ENCODE assay signal across 8 cellular contexts in the genomic region with DNA sequence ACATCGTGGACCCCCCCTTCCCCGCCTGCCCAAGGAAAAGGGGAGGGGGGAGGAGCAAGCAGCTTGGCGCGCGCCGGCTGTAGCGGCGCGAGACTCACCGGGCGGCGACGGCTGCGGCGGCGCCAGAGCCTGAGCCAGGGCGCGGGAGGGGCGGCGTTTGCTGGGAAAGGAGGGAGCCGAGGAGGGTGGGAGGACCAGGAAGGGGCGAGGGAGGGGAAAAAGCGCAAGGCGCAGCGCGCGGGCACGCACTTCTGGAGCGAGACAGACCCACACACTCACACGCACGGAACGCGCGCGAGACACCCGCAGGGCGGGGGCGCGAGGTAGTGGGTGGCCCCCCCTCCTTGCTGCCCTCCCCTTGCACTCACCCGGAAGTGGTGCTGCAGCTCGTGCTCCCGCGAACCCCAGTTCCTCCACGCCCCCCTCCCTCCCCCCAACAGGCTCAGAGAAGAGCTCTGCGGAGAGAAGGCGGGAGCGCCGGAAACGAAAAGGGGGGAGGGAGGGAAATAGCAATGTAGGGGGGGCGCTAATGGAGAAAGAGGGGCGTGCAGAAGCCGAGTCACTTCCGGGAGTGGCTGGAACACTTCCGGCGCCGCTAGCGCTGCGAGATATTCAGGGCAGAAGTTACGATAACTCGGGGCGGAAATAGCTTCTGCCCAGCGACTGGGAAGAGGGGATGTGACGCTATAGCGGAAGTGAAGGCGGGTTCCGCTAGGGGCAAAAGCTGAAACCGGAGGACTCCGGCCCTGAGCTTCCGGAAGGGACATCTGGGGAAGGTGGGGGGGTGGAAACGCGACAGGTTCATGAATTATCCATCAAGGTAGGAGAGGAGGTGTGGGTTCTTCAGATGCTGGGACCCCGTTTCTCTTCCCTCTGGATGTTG. TPM values are rescaled to one million over a fixed set of nuclear protein-coding genes. Genes with fewer than 3 reads are reported as not detected.
DNase-seq lines count a peak whose midpoint lies in the region; ATAC-seq and TF ChIP-seq lines count a peak whose summit lies in the region.

A gene (minus strand): TSS at position 376 of the 883 bp plus-strand sequence. CDS start 9,855 bp downstream, outside the sequence.

- peaks cover 23% of the 10 kb centered on the region for H3K36me3 Mint-ChIP-seq in activated CD4-positive, alpha-beta T cell treated with anti-CD3 and anti-CD28 coated beads, Interleukin-2, amount 10 ng/mL, durations not matched to agents 24 days and 14 days (ENCODE audit: low read depth)

- H3K9ac ChIP-seq in colonic mucosa (ENCODE audit: low read depth in 2 of 2, low read length in 2 of 2) = peak within 1 kb of the TSS; percentile 85 to 92

- H3K27me3 ChIP-seq in BJ (ENCODE audit: control insufficient read depth, insufficient read depth, low read length) = no peaks in the 10 kb centered on the region
- H3K27me3 ChIP-seq in colonic mucosa = no peaks in the 10 kb centered on the region

- POLR2A ChIA-PET in BJ (lab: Charles Lee) = interaction anchor here (0.6 to 1.4 kb wide), 17 partner anchors 9 to 1295 kb away, joined by 3 to 29 read pairs (median 4); a partner anchor contains a TSS

- peak within 1 kb of the TSS; percentile 96 for H3K4me3 Mint-ChIP-seq in activated CD4-positive, alpha-beta T cell treated with anti-CD3 and anti-CD28 coated beads, Interleukin-2, amount 10 ng/mL, durations not matched to agents 24 days and 14 days

- TF ChIP-seq CTCF in BJ (IDR thresholded peaks at IDR 0.05; ENCODE audit: insufficient read depth, low read depth, low read length) = 0 out of 2 replicates have a peak, but pooled peaks have one; percentile 6
- TF ChIP-seq CTCF in colonic mucosa (IDR thresholded peaks at IDR 0.05) = no peak

- peak within 1 kb of the TSS; percentile 93 for H3K27ac Mint-ChIP-seq in activated CD4-positive, alpha-beta T cell treated with anti-CD3 and anti-CD28 coated beads, Interleukin-2, amount 10 ng/mL, durations not matched to agents 24 days and 14 days

- H3K27me3 Mint-ChIP-seq in activated CD4-positive, alpha-beta T cell treated with anti-CD3 and anti-CD28 coated beads, Interleukin-2, amount 10 ng/mL, durations not matched to agents 24 days and 14 days = no peaks in the 10 kb centered on the region

- ATAC-seq in GM19324 (IDR thresholded peaks at IDR 0.05; ENCODE audit: low FRiP score, unreplicated experiment) (peak; percentile 88), HG03469 (IDR thresholded peaks at IDR 0.05; ENCODE audit: unreplicated experiment) (peak; percentile 58)

- intact Hi-C loops in activated CD4-positive, alpha-beta T cell treated with anti-CD3 and anti-CD28 coated beads, Interleukin-2, amount 10 ng/mL, durations not matched to agents 24 days and 14 days (cut with micrococcal nuclease) = loop anchor here (1.0 to 2.0 kb wide), 8 partner anchors 26 to 162 kb away; a partner anchor contains a TSS
- intact Hi-C loops in colonic mucosa (cut with DNase I) = loop anchor here (5.0 kb wide), 1 partner anchor 72 kb away; no protein-coding TSS in a partner anchor

- no peaks in the 10 kb centered on the region; the same call in 1 of the 2 replicates for H3K36me3 ChIP-seq in BJ (ENCODE audit: control insufficient read depth, insufficient read depth, low read length)
- H3K36me3 ChIP-seq in colonic mucosa = no peaks in the 10 kb centered on the region

- no peaks in the 10 kb centered on the region for H3K9me3 Mint-ChIP-seq in activated CD4-positive, alpha-beta T cell treated with anti-CD3 and anti-CD28 coated beads, Interleukin-2, amount 10 ng/mL, durations not matched to agents 24 days and 14 days

- H3K9me3 ChIP-seq in colonic mucosa = no peaks in the 10 kb centered on the region

- H3K27ac ChIP-seq in colonic mucosa = peak within 1 kb of the TSS; percentile 96

- DNase-seq in BJ (ENCODE audit: low read depth) = peak; percentile 97
- DNase-seq in NCI-H526 treated with DMSO at 0.1 percent for 48 hours (lab: John Stamatoyannopoulos, UW) = peak; percentile 96
- peak; percentile 98 for DNase-seq in activated CD4-positive, alpha-beta T cell treated with anti-CD3 and anti-CD28 coated beads, Interleukin-2, amount 10 ng/mL, durations not matched to agents 24 days and 14 days
- DNase-seq in colonic mucosa = peak; percentile 98
- DNase-seq in kidney tubule cell (ENCODE audit: low spot score) = peak; percentile 100
- DNase-seq in stimulated activated CD4-positive, alpha-beta T cell treated with anti-CD3 and anti-CD28 coated beads, Interleukin-1b, Interleukin-23, amount 100 ng/mL, for 24 hours (ENCODE audit: low read depth in 4 of 4, low spot score in 1 of 4) = peak; percentile 79 to 91 (median 90)

- CTCF ChIA-PET in BJ (lab: Yijun Ruan, JAX) = interaction anchor here (0.6 to 1.6 kb wide), 14 partner anchors 10 to 147 kb away, joined by 3 to 11 read pairs (median 3); a partner anchor contains a TSS

- H3K4me3 ChIP-seq in BJ (ENCODE audit: low read depth, low read length) (peak within 1 kb of the TSS; percentile 83), colonic mucosa (peak within 1 kb of the TSS; percentile 79)

- peaks cover 8% of the 10 kb centered on the region for H3K4me1 ChIP-seq in colonic mucosa

- peaks cover 38% of the 10 kb centered on the region for H3K4me1 Mint-ChIP-seq in activated CD4-positive, alpha-beta T cell treated with anti-CD3 and anti-CD28 coated beads, Interleukin-2, amount 10 ng/mL, durations not matched to agents 24 days and 14 days

RNA-seq across cellular contexts. Expression of the gene that starts here (rescaled TPM):
- polyA plus RNA-seq in BJ (2011; rRNA removed) = 38.8 and 57.0 TPM in 2 replicates
- polyA minus RNA-seq in BJ (2011; rRNA and poly(A)+ RNA removed) = 48.7 and 60.5 TPM in 2 replicates
- 83.6 and 84.4 TPM in 2 replicates for total RNA-seq in activated CD4-positive, alpha-beta T cell treated with anti-CD3 and anti-CD28 coated beads, Interleukin-2, amount 10 ng/mL, durations not matched to agents 24 days and 14 days
- total RNA-seq in colonic mucosa = 10 to 100 TPM; 50.0 to 53.6 TPM

Comparison
In these comparisons a context has a peak if more than half of its experiments do, and no peak if none do; other contexts are left out.
1. Peak in every context shown above with its lines: DNase-seq, ATAC-seq, H3K4me3 ChIP-seq and H3K27ac ChIP-seq.